13 cellular contexts compared by ENCODE assay signal in the genomic region with DNA sequence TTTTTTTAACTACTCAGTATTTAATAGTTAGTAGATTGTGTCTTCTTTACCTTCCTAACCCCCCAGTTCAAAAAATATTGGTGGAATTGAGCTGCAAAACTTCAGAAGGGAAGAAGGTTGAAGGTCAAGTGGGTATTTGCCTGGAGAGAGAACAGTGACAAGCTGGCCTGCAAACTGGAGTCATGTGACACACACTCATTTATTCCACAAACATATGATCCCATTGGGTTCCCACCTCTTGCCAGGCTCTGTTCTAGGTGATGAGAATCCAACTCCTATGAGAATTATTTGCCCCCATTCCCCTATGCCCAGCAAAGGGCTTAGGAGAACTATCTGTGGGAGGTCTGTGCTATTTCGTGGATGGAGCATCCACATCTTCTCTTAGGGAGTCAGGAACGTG. TPM values are rescaled to one million over a fixed set of nuclear protein-coding genes. Genes with fewer than 3 reads are reported as not detected.
"Had no signal": no experiment of that assay in that cellular context is flagged by ENCODE, and none has a peak within 500 bp of the region (broad histone marks: within the 10 kb centered on the region; RNA-seq: fewer than 3 reads in every experiment).

No MANE protein-coding gene starts in this region.

- H2AFZ ChIP-seq: hepatocyte had no signal

- ATAC-seq: activated CD4-positive, alpha-beta T cell treated with anti-CD3 and anti-CD28 coated beads for 36 hours; left colon; T-cell had no signal

- H3K36me3 Mint-ChIP-seq: T-cell had no signal

- H3K27ac ChIP-seq: hepatocyte, ovary, WERI-Rb-1 had no signal

- H3K4me2 ChIP-seq: hepatocyte had no signal

- H3K4me3 Mint-ChIP-seq: activated CD4-positive, alpha-beta memory T cell treated with anti-CD3 and anti-CD28 coated beads, Interleukin-2, amount 10 ng/mL, durations not matched to agents 7 days and 5 days; activated CD4-positive, alpha-beta T cell treated with anti-CD3 and anti-CD28 coated beads for 36 hours; activated naive CD8-positive, alpha-beta T cell treated with anti-CD3 and anti-CD28 coated beads for 36 hours; T-cell had no signal

- H3K27ac Mint-ChIP-seq: activated CD4-positive, alpha-beta memory T cell treated with anti-CD3 and anti-CD28 coated beads, Interleukin-2, amount 10 ng/mL, durations not matched to agents 7 days and 5 days; activated CD4-positive, alpha-beta T cell treated with anti-CD3 and anti-CD28 coated beads for 36 hours; activated naive CD8-positive, alpha-beta T cell treated with anti-CD3 and anti-CD28 coated beads for 36 hours; T-cell had no signal

- H3K27me3 ChIP-seq: hepatocyte, ovary, transverse colon had no signal

- DNase-seq: activated CD4-positive, alpha-beta memory T cell treated with anti-CD3 and anti-CD28 coated beads, Interleukin-2, amount 10 ng/mL, durations not matched to agents 7 days and 5 days; activated CD4-positive, alpha-beta T cell treated with anti-CD3 and anti-CD28 coated beads for 36 hours; activated gamma-delta T cell; activated naive CD8-positive, alpha-beta T cell treated with anti-CD3 and anti-CD28 coated beads for 36 hours; activated T-cell treated with anti-CD3 and anti-CD28 coated beads, Interleukin-2, amount 50 U/mL, for 48 hours; foreskin melanocyte; left colon; ovary; small intestine; T-cell; transverse colon; WERI-Rb-1 had no signal

- H3K9me3 Mint-ChIP-seq: activated CD4-positive, alpha-beta memory T cell treated with anti-CD3 and anti-CD28 coated beads, Interleukin-2, amount 10 ng/mL, durations not matched to agents 7 days and 5 days; activated naive CD8-positive, alpha-beta T cell treated with anti-CD3 and anti-CD28 coated beads for 36 hours; T-cell had no signal

- H3K36me3 ChIP-seq: ovary, transverse colon had no signal

- H3K4me3 ChIP-seq: hepatocyte, ovary, transverse colon had no signal

- H3K27me3 Mint-ChIP-seq: activated CD4-positive, alpha-beta memory T cell treated with anti-CD3 and anti-CD28 coated beads, Interleukin-2, amount 10 ng/mL, durations not matched to agents 7 days and 5 days; activated CD4-positive, alpha-beta T cell treated with anti-CD3 and anti-CD28 coated beads for 36 hours; activated naive CD8-positive, alpha-beta T cell treated with anti-CD3 and anti-CD28 coated beads for 36 hours; T-cell had no signal

- H3K9me3 ChIP-seq: ovary, transverse colon had no signal

RNA-seq across cellular contexts. Expression of a gene that starts 30.7 kb away (rescaled TPM):
- total RNA-seq: activated CD4-positive, alpha-beta memory T cell treated with anti-CD3 and anti-CD28 coated beads, Interleukin-2, amount 10 ng/mL, durations not matched to agents 7 days and 5 days; activated CD4-positive, alpha-beta T cell treated with anti-CD3 and anti-CD28 coated beads for 36 hours; activated naive CD8-positive, alpha-beta T cell treated with anti-CD3 and anti-CD28 coated beads for 36 hours; hepatocyte; ovary; T-cell had no signal

RNA-seq across cellular contexts. Expression of a gene that starts 55.6 kb away (rescaled TPM):
- total RNA-seq: activated CD4-positive, alpha-beta memory T cell treated with anti-CD3 and anti-CD28 coated beads, Interleukin-2, amount 10 ng/mL, durations not matched to agents 7 days and 5 days had no signal
